In the genomic region with DNA sequence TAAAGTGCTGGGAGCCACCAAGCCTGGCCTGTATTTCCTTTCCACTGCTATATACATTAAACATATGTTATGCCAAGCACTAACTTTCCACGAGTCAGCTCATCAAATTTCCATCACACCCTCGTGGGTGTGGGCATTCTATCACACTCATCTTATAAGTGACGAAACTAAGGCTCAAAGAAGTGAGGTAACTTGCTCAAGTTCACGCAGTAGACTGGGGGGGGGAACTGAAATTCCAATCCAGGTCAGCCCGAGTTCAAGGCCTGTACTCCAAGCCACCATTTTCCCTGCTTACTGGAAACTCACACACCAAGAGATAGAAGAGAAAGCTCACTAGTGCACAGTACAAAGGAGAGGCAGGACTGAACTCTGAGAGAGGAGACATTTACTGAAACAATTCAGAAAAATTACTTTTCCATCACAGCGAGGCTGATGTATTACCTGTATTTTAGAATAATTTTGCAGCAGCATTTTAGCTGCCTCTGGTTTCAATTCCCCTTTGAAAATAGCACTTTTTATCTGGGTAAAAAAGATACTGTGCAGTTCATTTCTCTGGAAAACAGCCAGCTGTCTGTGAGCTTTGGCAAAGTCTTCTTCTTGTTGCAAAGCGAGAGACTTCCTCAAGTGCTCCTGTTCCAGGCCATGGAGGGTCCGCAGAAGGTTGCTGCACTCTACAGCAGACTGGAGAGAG, we compare ENCODE assay signal across 29 cellular contexts.
DNase-seq lines count a peak whose midpoint lies in the region; ATAC-seq and TF ChIP-seq lines count a peak whose summit lies in the region.
"Had no signal": no experiment of that assay in that cellular context is flagged by ENCODE, and none has a peak within 500 bp of the region (broad histone marks: within the 10 kb centered on the region; RNA-seq: fewer than 3 reads in every experiment).

No MANE protein-coding gene starts in this region.

- H3K27me3 ChIP-seq in OCI-LY3 (ENCODE audit: low read depth, low read length), result no peaks in the 10 kb centered on the region
- H3K27me3 ChIP-seq in left ventricle myocardium inferior (ENCODE audit: low read depth), result no peaks in the 10 kb centered on the region
- H3K27me3 ChIP-seq: BLaER1, MG63, Peyer's patch had no signal

- POLR2A ChIA-PET in activated CD8-positive, alpha-beta T cell treated with anti-CD3 and anti-CD28 coated beads for 36 hours (lab: Charles Lee), result no interaction called here

- no peak overlapping the region for H3K9ac ChIP-seq in OCI-LY3 (ENCODE audit: low read length)
- H3K9ac ChIP-seq: BLaER1 had no signal

- CTCF ChIA-PET in activated CD8-positive, alpha-beta T cell treated with anti-CD3 and anti-CD28 coated beads for 36 hours (lab: Charles Lee), result no interaction called here

- peak overlapping the region; percentile 65 for H3K4me2 ChIP-seq in OCI-LY3 (ENCODE audit: low read length)
- H3K4me2 ChIP-seq: BLaER1 had no signal

- H3K4me1 ChIP-seq in OCI-LY3 (ENCODE audit: low read length) (peaks cover 24% of the 10 kb centered on the region), left ventricle myocardium inferior (peaks cover under 1% of the 10 kb centered on the region)
- H3K4me1 ChIP-seq: BLaER1, Caco-2, Peyer's patch had no signal

- no peak overlapping the region for H3K4me3 Mint-ChIP-seq in activated CD8-positive, alpha-beta T cell treated with anti-CD3 and anti-CD28 coated beads for 36 hours
- H3K4me3 Mint-ChIP-seq: CD4-positive, alpha-beta memory T cell; H9 had no signal

- H2AFZ ChIP-seq in OCI-LY3 (ENCODE audit: low read depth, low read length), result no peak overlapping the region

- H3K9me3 ChIP-seq in OCI-LY3 (ENCODE audit: insufficient read depth, low read length), result no peaks in the 10 kb centered on the region
- H3K9me3 ChIP-seq in left ventricle myocardium inferior (replicated peaks), result peaks cover 11% of the 10 kb centered on the region
- H3K9me3 ChIP-seq: Caco-2, MG63, Peyer's patch had no signal

- H3K4me3 ChIP-seq in OCI-LY3 (ENCODE audit: low read length) (peak overlapping the region; percentile 46), choroid plexus epithelial cell (ENCODE audit: low read depth, low read length) (no peak overlapping the region), left ventricle myocardium inferior (no peak overlapping the region)
- H3K4me3 ChIP-seq: BLaER1, MG63, Peyer's patch, SK-N-MC had no signal

- DNase-seq in EH (ENCODE audit: low read depth) (peak; percentile 9), choroid plexus epithelial cell (ENCODE audit: low read depth) (peak; percentile 50), iris pigment epithelial cell (ENCODE audit: low read depth) (peak; percentile 91), left ventricle myocardium inferior (no peak)
- no peak for DNase-seq in activated CD8-positive, alpha-beta T cell treated with anti-CD3 and anti-CD28 coated beads for 36 hours
- DNase-seq in stimulated activated CD4-positive, alpha-beta T cell treated with anti-CD3 and anti-CD28 coated beads, Interleukin-4, amount 100 ng/mL, for 4 hours, result no peak
- DNase-seq: Caco-2; CD4-positive, alpha-beta memory T cell; EL; GDM1; H9; IMR-90; KG1; MG63; NCI-H1092; NCI-H1417 treated with DMSO at 0.1 percent for 48 hours; NCI-H1694 treated with DMSO at 0.1 percent for 48 hours; NCI-H2081; NCI-H226; NCI-H510A; NCI-H69; OCI-M1; Peyer's patch; SIG-M5; SW 1271 had no signal

- no peaks in the 10 kb centered on the region for H3K4me1 Mint-ChIP-seq in activated CD8-positive, alpha-beta T cell treated with anti-CD3 and anti-CD28 coated beads for 36 hours (ENCODE audit: low read depth)
- H3K4me1 Mint-ChIP-seq: CD4-positive, alpha-beta memory T cell had no signal

- H3K36me3 Mint-ChIP-seq in activated CD8-positive, alpha-beta T cell treated with anti-CD3 and anti-CD28 coated beads for 36 hours (ENCODE audit: low read depth), result no peaks in the 10 kb centered on the region
- H3K36me3 Mint-ChIP-seq: CD4-positive, alpha-beta memory T cell had no signal

- H3K27ac Mint-ChIP-seq in activated CD8-positive, alpha-beta T cell treated with anti-CD3 and anti-CD28 coated beads for 36 hours, result no peak overlapping the region
- H3K27ac Mint-ChIP-seq: CD4-positive, alpha-beta memory T cell had no signal

- H3K27ac ChIP-seq in OCI-LY3 (ENCODE audit: low read length) (peak overlapping the region; percentile 68), left ventricle myocardium inferior (replicated peaks) (no peak overlapping the region)
- H3K27ac ChIP-seq: BLaER1, Peyer's patch, SK-N-MC had no signal

- no peak for ATAC-seq in activated CD8-positive, alpha-beta T cell treated with anti-CD3 and anti-CD28 coated beads for 36 hours
- ATAC-seq in HG03097 (IDR thresholded peaks at IDR 0.05; ENCODE audit: low FRiP score, unreplicated experiment), result no peak

- intact Hi-C loops in activated CD8-positive, alpha-beta T cell treated with anti-CD3 and anti-CD28 coated beads for 36 hours (cut with micrococcal nuclease), result no loop called here
- intact Hi-C loops in left ventricle myocardium inferior (cut with micrococcal nuclease), result no loop called here

- no peaks in the 10 kb centered on the region for H3K9me3 Mint-ChIP-seq in activated CD8-positive, alpha-beta T cell treated with anti-CD3 and anti-CD28 coated beads for 36 hours
- H3K9me3 Mint-ChIP-seq: CD4-positive, alpha-beta memory T cell; H9 had no signal

- H4K20me1 ChIP-seq in OCI-LY3 (ENCODE audit: insufficient read depth, low read length), result peaks cover 18% of the 10 kb centered on the region
- H4K20me1 ChIP-seq: BLaER1 had no signal

- no peaks in the 10 kb centered on the region for H3K27me3 Mint-ChIP-seq in activated CD8-positive, alpha-beta T cell treated with anti-CD3 and anti-CD28 coated beads for 36 hours
- H3K27me3 Mint-ChIP-seq: CD4-positive, alpha-beta memory T cell had no signal

- H3K79me2 ChIP-seq in OCI-LY3 (ENCODE audit: low read length), result no peaks in the 10 kb centered on the region

- H3K36me3 ChIP-seq in OCI-LY3 (replicated peaks; ENCODE audit: low read depth, low read length) (peaks cover 24% of the 10 kb centered on the region), left ventricle myocardium inferior (peaks cover 19% of the 10 kb centered on the region)
- H3K36me3 ChIP-seq: MG63, Peyer's patch had no signal

- TF ChIP-seq CTCF in OCI-LY3 (IDR thresholded peaks at IDR 0.05; ENCODE audit: low read depth, low read length), result no peak
- TF ChIP-seq CTCF in choroid plexus epithelial cell (conservative IDR thresholded peaks at IDR 0.05; ENCODE audit: low read depth, low read length), result no peak
- TF ChIP-seq CTCF in activated CD8-positive, alpha-beta T cell treated with anti-CD3 and anti-CD28 coated beads for 36 hours (IDR thresholded peaks at IDR 0.05), result no peak
- TF ChIP-seq CTCF in left ventricle myocardium inferior (IDR thresholded peaks at IDR 0.05; ENCODE audit: borderline replicate concordance), result no peak

Comparison
In these comparisons a context has a peak if more than half of its experiments do, and no peak if none do; other contexts are left out.
1. DNase-seq: peak in EH (single experiment), choroid plexus epithelial cell (single experiment) and iris pigment epithelial cell (single experiment); none in activated CD8-positive, alpha-beta T cell treated with anti-CD3 and anti-CD28 coated beads for 36 hours (single experiment), stimulated activated CD4-positive, alpha-beta T cell treated with anti-CD3 and anti-CD28 coated beads, Interleukin-4, amount 100 ng/mL, for 4 hours (0 of 2) and left ventricle myocardium inferior (single experiment).